Comparison of ENCODE assay signal across 12 cellular contexts in the genomic region with DNA sequence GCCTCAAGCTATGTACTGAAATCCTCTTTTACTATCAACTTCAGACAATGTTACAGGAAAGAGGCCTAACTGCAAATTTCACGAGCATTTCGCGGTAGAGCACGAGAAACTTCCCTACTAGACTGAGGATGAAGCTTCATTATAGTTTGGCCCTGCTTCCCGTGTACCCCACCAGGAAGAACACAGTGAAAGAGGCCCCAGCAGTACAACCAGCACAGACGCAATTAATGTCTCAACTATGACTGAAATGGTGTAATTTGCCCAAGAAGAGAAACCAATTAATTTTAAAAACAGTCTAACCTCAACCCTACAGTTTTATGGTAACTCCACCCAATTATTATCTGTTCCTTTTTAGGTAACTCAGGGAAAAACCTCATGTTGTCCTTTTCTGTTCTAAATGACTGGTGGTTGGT. TPM values are rescaled to one million over a fixed set of nuclear protein-coding genes. Genes with fewer than 3 reads are reported as not detected.
DNase-seq lines count a peak whose midpoint lies in the region; ATAC-seq and TF ChIP-seq lines count a peak whose summit lies in the region.
"Had no signal": no experiment of that assay in that cellular context is flagged by ENCODE, and none has a peak within 500 bp of the region (broad histone marks: within the 10 kb centered on the region; RNA-seq: fewer than 3 reads in every experiment).

No MANE protein-coding gene starts in this region.

- H3K9ac ChIP-seq in SK-N-MC (ENCODE audit: insufficient read length) = no peak overlapping the region

- peak overlapping the region; percentile 71 to 78 for H3K4me3 Mint-ChIP-seq in activated T-cell treated with anti-CD3 and anti-CD28 coated beads, Interleukin-2, amount 50 U/mL, for 72 hours

- H3K27me3 Mint-ChIP-seq in activated T-cell treated with anti-CD3 and anti-CD28 coated beads, Interleukin-2, amount 50 U/mL, for 72 hours (ENCODE audit: low read depth) = no peaks in the 10 kb centered on the region

- ATAC-seq in activated T-cell treated with anti-CD3 and anti-CD28 coated beads, Interleukin-2, amount 50 U/mL, for 72 hours (replicated peaks in 1 of 2) = peak; percentile 13 to 38
- no peak for ATAC-seq in GM18907 (IDR thresholded peaks at IDR 0.05; ENCODE audit: unreplicated experiment)

- H3K27me3 ChIP-seq in esophagus squamous epithelium (no peaks in the 10 kb centered on the region), stomach (no peaks in the 10 kb centered on the region)

- no peaks in the 10 kb centered on the region for H3K9me3 Mint-ChIP-seq in activated T-cell treated with anti-CD3 and anti-CD28 coated beads, Interleukin-2, amount 50 U/mL, for 72 hours

- H3K36me3 Mint-ChIP-seq in activated T-cell treated with anti-CD3 and anti-CD28 coated beads, Interleukin-2, amount 50 U/mL, for 72 hours (ENCODE audit: insufficient read depth in 2 of 2) = peaks cover 2 to 18% of the 10 kb centered on the region in 2 donors

- DNase-seq in activated T-cell treated with anti-CD3 and anti-CD28 coated beads, Interleukin-2, amount 50 U/mL, for 72 hours = no peak
- DNase-seq in activated T-cell treated with anti-CD3 and anti-CD28 coated beads, Interleukin-2, amount 50 U/mL, for 48 hours = no peak
- DNase-seq in SK-N-MC (ENCODE audit: low read depth, low spot score) = no peak
- no peak for DNase-seq in esophagus squamous epithelium (lab: John Stamatoyannopoulos, UW)
- DNase-seq in stomach = no peak
- DNase-seq in RPMI8226 = no peak
- no peak for DNase-seq in activated gamma-delta T cell (lab: John Stamatoyannopoulos, UW)
- DNase-seq: cerebellar nuclear complex, GDM1, left cardiac atrium, NCI-H2171 treated with DMSO at 0.1 percent for 48 hours had no signal

- intact Hi-C loops in esophagus squamous epithelium (cut with DNase I) (no loop called here), stomach (cut with DNase I; ENCODE audit: low total_unique reads) (no loop called here)

- H3K4me1 ChIP-seq in esophagus squamous epithelium = peaks cover 21 to 92% (median 42%) of the 10 kb centered on the region in 3 donors
- peaks cover 33 to 99% (median 64%) of the 10 kb centered on the region in 4 donors for H3K4me1 ChIP-seq in stomach

- H3K36me3 ChIP-seq in SK-N-MC (ENCODE audit: insufficient read depth, low read length) = peaks cover 9% of the 10 kb centered on the region; the same call in 1 of the 2 replicates
- peaks cover 0 to 8% (median 3%) of the 10 kb centered on the region in 3 donors for H3K36me3 ChIP-seq in esophagus squamous epithelium
- peaks cover 6 to 11% (median 8%) of the 10 kb centered on the region in 4 donors for H3K36me3 ChIP-seq in stomach

- no peak for TF ChIP-seq POLR2A in esophagus squamous epithelium (IDR thresholded peaks at IDR 0.05)
- TF ChIP-seq POLR2A in stomach (IDR thresholded peaks at IDR 0.05) = no peak

- peak overlapping the region; percentile 59 for H3K27ac ChIP-seq in SK-N-MC
- peak overlapping the region; percentile 0 to 78 (median 63) for H3K27ac ChIP-seq in esophagus squamous epithelium
- H3K27ac ChIP-seq in stomach = peak overlapping the region in 3 of 5 donors; percentile 52 to 79 (median 59)

- peaks cover 75% of the 10 kb centered on the region for H3K4me1 Mint-ChIP-seq in activated T-cell treated with anti-CD3 and anti-CD28 coated beads, Interleukin-2, amount 50 U/mL, for 72 hours (ENCODE audit: low read depth)

- no peaks in the 10 kb centered on the region for H3K9me3 ChIP-seq in SK-N-MC (ENCODE audit: low read depth, low read length)
- no peaks in the 10 kb centered on the region for H3K9me3 ChIP-seq in esophagus squamous epithelium
- H3K9me3 ChIP-seq in stomach = no peaks in the 10 kb centered on the region

- H3K4me3 ChIP-seq in SK-N-MC (peak overlapping the region; percentile 46), esophagus squamous epithelium (no peak overlapping the region), stomach (no peak overlapping the region)

- no peak for TF ChIP-seq EP300 in stomach (IDR thresholded peaks at IDR 0.05)

- TF ChIP-seq CTCF in esophagus squamous epithelium (IDR thresholded peaks at IDR 0.05) (no peak), stomach (IDR thresholded peaks at IDR 0.05) (no peak)

- H3K27ac Mint-ChIP-seq in activated T-cell treated with anti-CD3 and anti-CD28 coated beads, Interleukin-2, amount 50 U/mL, for 72 hours = peak overlapping the region; percentile 81

- WGBS in esophagus squamous epithelium, 2 donors = 47 to 50% methylated on average over 6 of the region's 6 CpGs
- WGBS in stomach, 5 donors = 53 to 68% (median 65%) methylated on average over 6 of the region's 6 CpGs

RNA-seq across cellular contexts. Expression of a gene that starts 12.1 kb away (rescaled TPM):
- 10 to 100 TPM; 26.4 to 31.1 TPM for total RNA-seq in activated T-cell treated with anti-CD3 and anti-CD28 coated beads, Interleukin-2, amount 50 U/mL, for 72 hours
- total RNA-seq in esophagus squamous epithelium = 10 to 100 TPM in 3 of 4 donors, 1 to 10 TPM in 1; 8.8 to 19.3 (median 11.4) TPM
- total RNA-seq in stomach = 10 to 100 TPM; 20.7 to 57.1 (median 35.1) TPM
- 10 to 100 TPM in 1 of 3 donors, 1 to 10 TPM in 2; 4.7 to 11.8 (median 9.0) TPM for polyA plus RNA-seq in stomach

RNA-seq across cellular contexts. Expression of a gene that starts 37.6 kb away (rescaled TPM):
- 10 to 100 TPM; 42.9 to 44.8 TPM for total RNA-seq in activated T-cell treated with anti-CD3 and anti-CD28 coated beads, Interleukin-2, amount 50 U/mL, for 72 hours
- total RNA-seq in esophagus squamous epithelium (10 to 100 TPM; 57.6 to 69.6 (median 63.4) TPM), stomach (100 to 1,000 TPM in 1 of 5 donors, 10 to 100 TPM in 4; 71.7 to 184 (median 86.9) TPM)
- 10 to 100 TPM; 37.4 to 67.2 (median 62.9) TPM for polyA plus RNA-seq in stomach

RNA-seq across cellular contexts. Expression of a gene that starts 55.3 kb away (rescaled TPM):
- total RNA-seq in activated T-cell treated with anti-CD3 and anti-CD28 coated beads, Interleukin-2, amount 50 U/mL, for 72 hours = 100 to 1,000 TPM; 132 to 141 TPM
- 10 to 100 TPM; 29.7 to 57.1 (median 47.5) TPM for total RNA-seq in esophagus squamous epithelium
- 10 to 100 TPM in 4 of 5 donors, 1 to 10 TPM in 1; 3.5 to 75.6 (median 32.1) TPM for total RNA-seq in stomach
- 10 to 100 TPM; 58.9 to 61.7 (median 59.1) TPM for polyA plus RNA-seq in stomach
